22 cellular contexts compared by ENCODE assay signal in the genomic region with DNA sequence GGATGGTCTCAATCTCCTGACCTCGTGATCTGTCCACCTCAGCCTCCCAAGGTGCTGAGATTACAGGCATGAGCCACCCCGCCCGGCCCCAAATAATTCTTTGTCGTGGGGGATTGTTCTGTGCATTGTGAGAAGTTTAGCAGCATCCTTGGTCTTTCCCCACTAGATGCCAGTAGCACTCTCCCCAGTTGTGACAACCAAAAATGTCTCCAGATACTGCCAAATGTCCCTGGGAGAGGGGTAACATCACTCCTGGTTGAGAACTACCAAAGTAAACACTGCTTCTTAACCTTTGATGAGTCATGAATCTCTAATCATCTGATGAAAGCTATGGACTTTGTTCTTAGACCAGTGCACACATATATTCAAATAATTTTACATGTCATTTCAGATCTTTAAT.
DNase-seq lines count a peak whose midpoint lies in the region; ATAC-seq and TF ChIP-seq lines count a peak whose summit lies in the region.
"Had no signal": no experiment of that assay in that cellular context is flagged by ENCODE, and none has a peak within 500 bp of the region (broad histone marks: within the 10 kb centered on the region; RNA-seq: fewer than 3 reads in every experiment).

No MANE protein-coding gene starts in this region.

- no peaks in the 10 kb centered on the region for H3K27me3 ChIP-seq in foreskin keratinocyte
- H3K27me3 ChIP-seq: gastrocnemius medialis, neutrophil, testis had no signal

- H3K27ac ChIP-seq in RWPE1 (no peak overlapping the region), foreskin keratinocyte (no peak overlapping the region)
- H3K27ac ChIP-seq: gastrocnemius medialis, neutrophil, testis, WERI-Rb-1 had no signal

- POLR2A ChIA-PET in RWPE1 (lab: Yijun Ruan, JAX; ENCODE audit: low non-redundant PET) (interaction anchor here (0.7 kb wide), 1 partner anchor 171 kb away, joined by 5 read pairs; no protein-coding TSS in a partner anchor), GM10248 (lab: Yijun Ruan, JAX) (no interaction called here)

- ATAC-seq in foreskin keratinocyte: no peak
- ATAC-seq: activated naive CD4-positive, alpha-beta T cell treated with anti-CD3 and anti-CD28 coated beads, Interleukin-2, amount 50 U/mL, for 72 hours; gastrocnemius medialis; left lobe of liver had no signal

- peaks cover 4% of the 10 kb centered on the region for H3K4me1 ChIP-seq in foreskin keratinocyte
- H3K4me1 ChIP-seq: gastrocnemius medialis, testis had no signal

- CTCF ChIA-PET in RWPE1 (lab: Yijun Ruan, JAX): interaction anchor here (0.6 kb wide), 1 partner anchor 98 kb away, joined by 3 read pairs; no protein-coding TSS in a partner anchor
- CTCF ChIA-PET in GM10248 (lab: Yijun Ruan, JAX): no interaction called here

- TF ChIP-seq CTCF in RWPE1 (conservative IDR thresholded peaks at IDR 0.05; ENCODE audit: low read depth) (no peak), foreskin keratinocyte (conservative IDR thresholded peaks at IDR 0.05) (peak; percentile 10), GM10248 (IDR thresholded peaks at IDR 0.05; ENCODE audit: control extremely low read depth, extremely low read depth, low read depth, missing control alignments) (no peak)

- DNase-seq in DMS 273 (lab: John Stamatoyannopoulos, UW; ENCODE audit: unreplicated experiment) (peak; percentile 38), H4 (ENCODE audit: low spot score) (peak; percentile 21), RWPE1 (ENCODE audit: low spot score) (peak; percentile 1), foreskin keratinocyte (peak in 1 of 2 donors; percentile 1), AG20443 (ENCODE audit: low spot score) (no peak), NCI-H774 (lab: John Stamatoyannopoulos, UW) (no peak), cerebellum (ENCODE audit: low spot score) (no peak), GM10248 (ENCODE audit: extremely low spot score) (no peak)
- DNase-seq: activated CD4-positive, alpha-beta T cell treated with anti-CD3 and anti-CD28 coated beads, Interleukin-2, amount 50 U/mL, for 48 hours; activated T-cell treated with anti-CD3 and anti-CD28 coated beads, Interleukin-2, amount 50 U/mL, for 48 hours; COR-L47; cortex of kidney; gastrocnemius medialis; NCI-H1092 treated with DMSO at 0.1 percent for 48 hours; NCI-H2107; NCI-H748 treated with DMSO at 0.1 percent for 48 hours; stimulated activated CD4-positive, alpha-beta T cell treated with anti-CD3 and anti-CD28 coated beads, Interleukin-12 subunit alpha, Interleukin-12 subunit beta, amount 100 ng/mL, for 4 hours; testis; WERI-Rb-1 had no signal

Comparison
In these comparisons a context has a peak if more than half of its experiments do, and no peak if none do; other contexts are left out.
1. DNase-seq: peak in DMS 273 (single experiment), H4 (single experiment) and RWPE1 (single experiment); none in AG20443 (single experiment), NCI-H774 (single experiment), cerebellum (single experiment) and GM10248 (single experiment).